Comparison of ENCODE assay signal across 10 cellular contexts in the genomic region with DNA sequence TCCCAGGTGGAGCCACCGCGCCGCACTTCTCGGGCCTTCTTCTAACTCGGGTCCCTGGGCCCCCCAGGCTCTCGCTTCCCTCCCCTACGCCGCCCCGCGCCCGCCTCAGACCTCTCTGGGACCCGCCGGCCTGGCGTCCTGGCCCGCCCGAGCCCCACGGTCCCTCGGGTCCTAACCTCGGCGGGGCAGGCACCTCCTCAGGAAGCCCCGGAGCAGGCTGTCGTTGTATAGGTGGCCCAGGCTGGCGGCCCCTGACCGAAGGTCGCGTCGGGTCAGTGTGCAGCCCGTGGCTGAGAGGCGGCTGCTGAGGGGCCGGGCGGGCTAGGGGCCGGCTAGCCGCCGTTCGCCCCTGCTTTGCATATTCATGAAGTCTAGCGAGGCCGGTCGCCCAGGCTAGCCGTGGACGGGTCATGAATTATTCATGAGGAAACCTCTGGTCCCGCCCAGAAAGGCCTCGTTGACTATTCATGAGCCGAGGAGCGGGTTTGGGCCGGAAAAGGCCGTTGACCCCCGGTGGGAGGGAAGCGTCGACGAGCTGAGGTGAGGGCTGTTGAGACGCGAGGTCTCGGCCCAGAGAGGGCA. TPM values are rescaled to one million over a fixed set of nuclear protein-coding genes. Genes with fewer than 3 reads are reported as not detected.
DNase-seq lines count a peak whose midpoint lies in the region; ATAC-seq, FAIRE-seq and TF ChIP-seq lines count a peak whose summit lies in the region.
"Had no signal": no experiment of that assay in that cellular context is flagged by ENCODE, and none has a peak within 500 bp of the region (broad histone marks: within the 10 kb centered on the region; RNA-seq: fewer than 3 reads in every experiment).

A gene with protein sequence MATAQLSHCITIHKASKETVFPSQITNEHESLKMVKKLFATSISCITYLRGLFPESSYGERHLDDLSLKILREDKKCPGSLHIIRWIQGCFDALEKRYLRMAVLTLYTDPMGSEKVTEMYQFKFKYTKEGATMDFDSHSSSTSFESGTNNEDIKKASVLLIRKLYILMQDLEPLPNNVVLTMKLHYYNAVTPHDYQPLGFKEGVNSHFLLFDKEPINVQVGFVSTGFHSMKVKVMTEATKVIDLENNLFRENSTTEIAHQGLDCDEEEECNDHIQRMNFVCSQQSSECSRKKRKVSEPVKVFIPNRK (plus strand): TSS at position 513 of the 582 bp plus-strand sequence. CDS start 13,489 bp downstream, outside the sequence.

- in situ Hi-C loops in GM23248 (cut with MboI): loop anchor here (25.0 kb wide), 1 partner anchor 693 kb away; a partner anchor contains a TSS

- H3K4me3 Mint-ChIP-seq in chondrocyte (ENCODE audit: unreplicated experiment): peak within 1 kb of the TSS; percentile 72
- H3K4me3 Mint-ChIP-seq in immature natural killer cell: peak within 1 kb of the TSS; percentile 21 to 80 (median 50)

- no peak for FAIRE-seq in HTR-8/SVneo (lab: Jason Lieb, UNC)

- H3K4me3 ChIP-seq in GM23248 (peak within 1 kb of the TSS; percentile 39; the same call in 1 of the 2 replicates), retinal pigment epithelial cell (ENCODE audit: low read length) (peak within 1 kb of the TSS; percentile 55)

- no peak within 1 kb of the TSS for H3K4me2 ChIP-seq in GM23248 (ENCODE audit: unreplicated experiment)
- H3K4me2 ChIP-seq: KMS-11 had no signal

- H3K27ac Mint-ChIP-seq in chondrocyte (ENCODE audit: unreplicated experiment) (peak within 1 kb of the TSS; percentile 51), immature natural killer cell (no peak within 1 kb of the TSS)

- H3K36me3 Mint-ChIP-seq in chondrocyte (ENCODE audit: low read depth) (no peaks in the 10 kb centered on the region), immature natural killer cell (peaks cover 0 to 5% (median 0%) of the 10 kb centered on the region in 3 donors)

- H3K79me2 ChIP-seq in GM23248 (ENCODE audit: insufficient read depth): no peaks in the 10 kb centered on the region

- WGBS in GM23248 (ENCODE audit: low coverage in 1 of 2, low lambda C conversion rate in 2 of 2, missing lambda C conversion rate in 2 of 2), 2 experiments: 34 to 35% methylated on average over 49 to 53 of the region's 53 CpGs

- H3K9me2 ChIP-seq in GM23248 (ENCODE audit: insufficient read depth): no peaks in the 10 kb centered on the region

- H3K4me1 Mint-ChIP-seq in chondrocyte (ENCODE audit: low read depth) (peaks cover 8% of the 10 kb centered on the region), immature natural killer cell (peaks cover 6 to 12% of the 10 kb centered on the region in 2 donors)

- no peaks in the 10 kb centered on the region for H3F3A ChIP-seq in GM23248 (ENCODE audit: insufficient read depth)

- H3K4me1 ChIP-seq in GM23248 (ENCODE audit: insufficient read depth): no peaks in the 10 kb centered on the region

- DNase-seq in GM23248 (peak; percentile 50), chondrocyte (ENCODE audit: low spot score) (no peak), immature natural killer cell (peak; percentile 4 to 22 (median 4)), retinal pigment epithelial cell (ENCODE audit: low read depth) (peak; percentile 52), HTR-8/SVneo (ENCODE audit: insufficient read length, low spot score) (no peak), NCI-H2196 treated with DMSO at 0.1 percent for 48 hours (lab: John Stamatoyannopoulos, UW; ENCODE audit: unreplicated experiment) (no peak)
- DNase-seq in activated CD4-positive, alpha-beta T cell treated with anti-CD3 and anti-CD28 coated beads, Interleukin-2, amount 50 U/mL, for 1 hour: no peak

- H4K20me1 ChIP-seq in GM23248 (ENCODE audit: insufficient read depth): no peaks in the 10 kb centered on the region

- peaks cover 22% of the 10 kb centered on the region for H3K27me3 ChIP-seq in GM23248 (replicated peaks; ENCODE audit: insufficient read depth)

- H3K27me3 Mint-ChIP-seq in chondrocyte (ENCODE audit: low read depth) (peaks cover 19% of the 10 kb centered on the region), immature natural killer cell (ENCODE audit: low read depth in 3 of 3) (peaks cover 8 to 24% (median 9%) of the 10 kb centered on the region in 3 donors)

- no peaks in the 10 kb centered on the region for H3K9me3 ChIP-seq in GM23248 (ENCODE audit: low read depth)

- H3K9me3 Mint-ChIP-seq in chondrocyte (ENCODE audit: low read depth) (peaks cover 6% of the 10 kb centered on the region), immature natural killer cell (peaks cover 0 to 2% (median 0%) of the 10 kb centered on the region in 6 donors)

- no peak within 1 kb of the TSS for H3K27ac ChIP-seq in GM23248
- H3K27ac ChIP-seq: KMS-11 had no signal

- H3K9ac ChIP-seq in GM23248: peak within 1 kb of the TSS; percentile 40; the same call in 1 of the 2 replicates
- H3K9ac ChIP-seq: KMS-11 had no signal

- TF ChIP-seq CTCF in chondrocyte (IDR thresholded peaks at IDR 0.05): no peak
- TF ChIP-seq CTCF in retinal pigment epithelial cell (conservative IDR thresholded peaks at IDR 0.05; ENCODE audit: low read depth, low read length): no peak

- H3K36me3 ChIP-seq in GM23248 (ENCODE audit: low read depth): no peaks in the 10 kb centered on the region

- ATAC-seq in HG03432 (IDR thresholded peaks at IDR 0.05; ENCODE audit: unreplicated experiment): no peak
- ATAC-seq: HCT116 had no signal

- peak within 1 kb of the TSS; percentile 68 for H2AFZ ChIP-seq in GM23248

RNA-seq across cellular contexts. Expression of the gene that starts here (rescaled TPM):
- not detected in 2 replicates for total RNA-seq in GM23248 (2014; rRNA removed; shearing (Covaris generic))
- polyA plus RNA-seq in GM23248 (2016; fragmentation: Nextera tagmentation; extraction: Ambion mirVana) (not detected in 2 replicates), immature natural killer cell (not detected)
- total RNA-seq in chondrocyte: not detected in 3 replicates

Comparison
In these comparisons a context has a peak if more than half of its experiments do, and no peak if none do; other contexts are left out.
1. Peak in DNase-seq, H3K4me3 ChIP-seq and H3K9ac ChIP-seq in GM23248; RNA of the gene not detected or under 1 TPM.
2. Peak in DNase-seq in immature natural killer cell; RNA of the gene not detected or under 1 TPM.